Comparison of ENCODE assay signal across 26 cellular contexts in the genomic region with DNA sequence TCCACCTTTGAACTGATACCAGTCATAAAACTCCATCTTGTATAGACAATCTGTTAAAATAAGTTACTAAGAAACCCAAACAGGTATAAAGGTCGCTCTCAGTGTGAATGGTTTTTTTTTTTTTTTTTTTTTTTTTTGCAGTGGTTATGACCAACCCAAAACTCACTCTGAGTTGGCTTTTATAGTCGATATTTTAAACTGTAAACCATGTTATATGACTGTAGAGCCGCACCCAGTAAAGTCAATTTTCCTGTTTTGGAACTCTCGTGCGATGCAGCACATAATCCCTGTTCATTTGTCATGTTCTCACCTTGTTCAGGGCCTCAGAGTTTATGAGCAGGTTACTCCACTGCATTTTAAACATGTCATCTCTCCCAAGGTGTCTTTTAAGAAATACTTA.
DNase-seq lines count a peak whose midpoint lies in the region; ATAC-seq, FAIRE-seq and TF ChIP-seq lines count a peak whose summit lies in the region.
"Had no signal": no experiment of that assay in that cellular context is flagged by ENCODE, and none has a peak within 500 bp of the region (broad histone marks: within the 10 kb centered on the region; RNA-seq: fewer than 3 reads in every experiment).

No MANE protein-coding gene starts in this region.

- no peaks in the 10 kb centered on the region for H3K9me3 Mint-ChIP-seq in activated CD8-positive, alpha-beta memory T cell treated with anti-CD3 and anti-CD28 coated beads, Interleukin-2, amount 10 ng/mL, durations not matched to agents 7 days and 5 days (ENCODE audit: low read depth)
- H3K9me3 Mint-ChIP-seq: activated naive CD4-positive, alpha-beta T cell treated with anti-CD3 and anti-CD28 coated beads for 36 hours; H9 had no signal

- H3K4me3 Mint-ChIP-seq in activated CD8-positive, alpha-beta memory T cell treated with anti-CD3 and anti-CD28 coated beads, Interleukin-2, amount 10 ng/mL, durations not matched to agents 7 days and 5 days = no peak overlapping the region
- H3K4me3 Mint-ChIP-seq: activated naive CD4-positive, alpha-beta T cell treated with anti-CD3 and anti-CD28 coated beads for 36 hours; H9; stimulated activated memory B cell treated with anti-CD40 and anti-IgM and Interleukin-4, amounts not matched to agents 10 μg/mL and 1 μg/mL and 100 μg/mL, for 72 hours had no signal

- H3K27ac ChIP-seq in RWPE2 (ENCODE audit: poor library complexity, severe bottlenecking) (peak overlapping the region; percentile 80), foreskin keratinocyte (peak overlapping the region; percentile 98), trophoblast cell (ENCODE audit: low read depth, low read length) (no peak overlapping the region)
- H3K27ac ChIP-seq: dorsolateral prefrontal cortex, psoas muscle had no signal

- no peak overlapping the region for H2BK5ac ChIP-seq in trophoblast cell (ENCODE audit: low read depth, low read length, poor library complexity)

- H3K4me1 Mint-ChIP-seq in activated CD8-positive, alpha-beta memory T cell treated with anti-CD3 and anti-CD28 coated beads, Interleukin-2, amount 10 ng/mL, durations not matched to agents 7 days and 5 days = peaks cover 2% of the 10 kb centered on the region
- H3K4me1 Mint-ChIP-seq: stimulated activated memory B cell treated with anti-CD40 and anti-IgM and Interleukin-4, amounts not matched to agents 10 μg/mL and 1 μg/mL and 100 μg/mL, for 72 hours had no signal

- H2BK120ac ChIP-seq in trophoblast cell (ENCODE audit: insufficient read depth, low read length, poor library complexity) = no peak overlapping the region

- H2AK5ac ChIP-seq in trophoblast cell (ENCODE audit: low read length) = no peak overlapping the region

- no peak overlapping the region for H3K18ac ChIP-seq in trophoblast cell (ENCODE audit: low read length)

- FAIRE-seq in RCC 7860 (lab: Jason Lieb, UNC) = no peak
- FAIRE-seq: frontal cortex, GM18507 had no signal

- WGBS in trophoblast cell (ENCODE audit: extremely low coverage, insufficient coverage, insufficient read length) = no CpG with 5 or more reads among the region's 5 CpGs

- no peak overlapping the region for H3K27ac Mint-ChIP-seq in activated CD8-positive, alpha-beta memory T cell treated with anti-CD3 and anti-CD28 coated beads, Interleukin-2, amount 10 ng/mL, durations not matched to agents 7 days and 5 days
- H3K27ac Mint-ChIP-seq: activated naive CD4-positive, alpha-beta T cell treated with anti-CD3 and anti-CD28 coated beads for 36 hours; H9; stimulated activated memory B cell treated with anti-CD40 and anti-IgM and Interleukin-4, amounts not matched to agents 10 μg/mL and 1 μg/mL and 100 μg/mL, for 72 hours had no signal

- H2AFZ ChIP-seq in trophoblast cell (ENCODE audit: insufficient read depth, low read length, poor library complexity) = no peak overlapping the region

- peak; percentile 66 for ATAC-seq in RWPE2 (ENCODE audit: low read depth)
- peak; percentile 52 for ATAC-seq in foreskin keratinocyte
- ATAC-seq in activated CD8-positive, alpha-beta memory T cell treated with anti-CD3 and anti-CD28 coated beads, Interleukin-2, amount 10 ng/mL, durations not matched to agents 7 days and 5 days = no peak
- ATAC-seq: psoas muscle; stimulated activated memory B cell treated with anti-CD40 and anti-IgM and Interleukin-4, amounts not matched to agents 10 μg/mL and 1 μg/mL and 100 μg/mL, for 72 hours had no signal

- H3K36me3 ChIP-seq in RWPE2 (ENCODE audit: low read depth) (no peaks in the 10 kb centered on the region), trophoblast cell (ENCODE audit: control insufficient read depth in 1 of 2, insufficient read depth in 2 of 2, low read length in 2 of 2) (no peaks in the 10 kb centered on the region)

- no peak overlapping the region for H4K91ac ChIP-seq in trophoblast cell (ENCODE audit: low read depth, low read length)

- H3K4me1 ChIP-seq in RWPE2 (ENCODE audit: insufficient read depth, poor library complexity, severe bottlenecking) (peaks cover 49% of the 10 kb centered on the region), foreskin keratinocyte (peaks cover 47% of the 10 kb centered on the region), trophoblast cell (ENCODE audit: control insufficient read depth in 1 of 2, insufficient read depth in 2 of 2, low read length in 2 of 2) (peaks cover 12 to 25% of the 10 kb centered on the region in 2 experiments)
- H3K4me1 ChIP-seq: psoas muscle had no signal

- H3K23ac ChIP-seq in trophoblast cell (ENCODE audit: low read length) = no peak overlapping the region

- no peak overlapping the region for H3K4me2 ChIP-seq in trophoblast cell (ENCODE audit: low read length)

- TF ChIP-seq CTCF in RWPE2 (IDR thresholded peaks at IDR 0.05; ENCODE audit: poor library complexity, severe bottlenecking) = no peak
- no peak for TF ChIP-seq CTCF in foreskin keratinocyte (conservative IDR thresholded peaks at IDR 0.05)

- H3K4ac ChIP-seq in trophoblast cell (ENCODE audit: low read depth, low read length) = no peak overlapping the region

- H3K9me3 ChIP-seq in RWPE2 (ENCODE audit: severe bottlenecking) (no peaks in the 10 kb centered on the region), trophoblast cell (ENCODE audit: insufficient read depth, low read depth, low read length) (no peaks in the 10 kb centered on the region)
- H3K9me3 ChIP-seq: psoas muscle had no signal

- H3K27me3 ChIP-seq in RWPE2 (ENCODE audit: insufficient read depth, poor library complexity, severe bottlenecking) (no peaks in the 10 kb centered on the region), foreskin keratinocyte (no peaks in the 10 kb centered on the region), trophoblast cell (ENCODE audit: insufficient read depth, low read length) (no peaks in the 10 kb centered on the region)
- H3K27me3 ChIP-seq: dorsolateral prefrontal cortex had no signal

- no peak overlapping the region for H4K8ac ChIP-seq in trophoblast cell (ENCODE audit: low read depth, low read length)

- no peak overlapping the region for H2BK12ac ChIP-seq in trophoblast cell (ENCODE audit: low read length)

- peaks cover 4% of the 10 kb centered on the region for H3K79me1 ChIP-seq in trophoblast cell (ENCODE audit: low read length)

- H3K27me3 Mint-ChIP-seq in activated CD8-positive, alpha-beta memory T cell treated with anti-CD3 and anti-CD28 coated beads, Interleukin-2, amount 10 ng/mL, durations not matched to agents 7 days and 5 days = peaks cover 2% of the 10 kb centered on the region
- H3K27me3 Mint-ChIP-seq: stimulated activated memory B cell treated with anti-CD40 and anti-IgM and Interleukin-4, amounts not matched to agents 10 μg/mL and 1 μg/mL and 100 μg/mL, for 72 hours had no signal

- H4K12ac ChIP-seq in trophoblast cell (ENCODE audit: low read depth, low read length) = no peak overlapping the region

- no peak overlapping the region for H3K9ac ChIP-seq in trophoblast cell (ENCODE audit: low read length)

- no peak overlapping the region for H3K14ac ChIP-seq in trophoblast cell (ENCODE audit: low read length)

- CTCF ChIA-PET in activated CD8-positive, alpha-beta memory T cell treated with anti-CD3 and anti-CD28 coated beads, Interleukin-2, amount 10 ng/mL, durations not matched to agents 7 days and 5 days (lab: Charles Lee) = no interaction called here

- peaks cover 1% of the 10 kb centered on the region for H3K79me2 ChIP-seq in trophoblast cell (ENCODE audit: control insufficient read depth, insufficient read depth, low read length, poor library complexity)

- H3K4me3 ChIP-seq in RWPE2 (ENCODE audit: severe bottlenecking) (no peak overlapping the region), trophoblast cell (ENCODE audit: low read depth, low read length) (no peak overlapping the region)
- H3K4me3 ChIP-seq: dorsolateral prefrontal cortex, psoas muscle had no signal

- DNase-seq in HT-29 (ENCODE audit: low spot score) (peak; percentile 97), RWPE2 (ENCODE audit: low spot score) (no peak), foreskin keratinocyte (peak; percentile 62 to 73), trophoblast cell (peak; percentile 58 to 84), RPMI8226 (no peak), RCC 7860 (ENCODE audit: low spot score) (no peak)
- DNase-seq in effector CD8-positive, alpha-beta T cell (lab: John Stamatoyannopoulos, UW) = no peak
- no peak for DNase-seq in activated CD8-positive, alpha-beta memory T cell treated with anti-CD3 and anti-CD28 coated beads, Interleukin-2, amount 10 ng/mL, durations not matched to agents 7 days and 5 days
- DNase-seq: activated CD4-positive, CD25-positive, alpha-beta regulatory T cell treated with anti-CD3 and anti-CD28 coated beads, Interleukin-2, amount 50 U/mL, for 72 hours; activated naive CD4-positive, alpha-beta T cell treated with anti-CD3 and anti-CD28 coated beads for 36 hours; activated T-cell treated with anti-CD3 and anti-CD28 coated beads, Interleukin-2, amount 50 U/mL, for 48 hours; amygdala; C1 segment of cervical spinal cord; central memory CD4-positive, alpha-beta T cell; DMS 273 treated with DMSO at 0.1 percent for 48 hours; dorsolateral prefrontal cortex; hypothalamus; KBM-7; NCI-H146; NCI-H2171; NCI-H524 treated with DMSO at 0.1 percent for 48 hours; psoas muscle had no signal

- H3K36me3 Mint-ChIP-seq in activated CD8-positive, alpha-beta memory T cell treated with anti-CD3 and anti-CD28 coated beads, Interleukin-2, amount 10 ng/mL, durations not matched to agents 7 days and 5 days = no peaks in the 10 kb centered on the region
- H3K36me3 Mint-ChIP-seq: stimulated activated memory B cell treated with anti-CD40 and anti-IgM and Interleukin-4, amounts not matched to agents 10 μg/mL and 1 μg/mL and 100 μg/mL, for 72 hours had no signal

Comparison
In these comparisons a context has a peak if more than half of its experiments do, and no peak if none do; other contexts are left out.
1. DNase-seq: peak in HT-29 (single experiment), foreskin keratinocyte (2 of 2) and trophoblast cell (2 of 2); none in RWPE2 (single experiment), RPMI8226 (single experiment), effector CD8-positive, alpha-beta T cell (single experiment), activated CD8-positive, alpha-beta memory T cell treated with anti-CD3 and anti-CD28 coated beads, Interleukin-2, amount 10 ng/mL, durations not matched to agents 7 days and 5 days (single experiment) and RCC 7860 (single experiment).